Comparison of ENCODE assay signal across 16 cellular contexts in genomic region chr4:87910795-87911194, GRCh38.
A peak's percentile ranks its signal among the peaks of the same experiment; 100 is the strongest.
DNase-seq lines count a peak whose midpoint lies in the region; ATAC-seq and TF ChIP-seq lines count a peak whose summit lies in the region.
"Had no signal": no experiment of that assay in that cellular context is flagged by ENCODE, and none has a peak within 500 bp of the region (broad histone marks: within the 10 kb centered on the region; RNA-seq: fewer than 3 reads in every experiment).

No MANE protein-coding gene starts in this region.

- DNase-seq in NCI-H510A treated with DMSO at 0.1 percent for 48 hours (lab: John Stamatoyannopoulos, UW) (peak; percentile 54), NCI-H510A (lab: John Stamatoyannopoulos, UW) (no peak), WTC11 (ENCODE audit: low spot score) (no peak), left lobe of liver (ENCODE audit: low spot score) (no peak), substantia nigra (lab: John Stamatoyannopoulos, UW) (peak in 2 of 49 donors; percentile 7 to 10), HPDE6-E6E7 (ENCODE audit: extremely low spot score) (no peak), DMS79 (lab: John Stamatoyannopoulos, UW) (no peak), HCEC 1CT (no peak)
- DNase-seq: GM23248; mammary epithelial cell; NCI-H2081; stimulated activated CD4-positive, alpha-beta T cell treated with anti-CD3 and anti-CD28 coated beads, Interleukin-4, amount 100 ng/mL, for 24 hours; T-helper 9 cell; tibial artery had no signal

- no peaks in the 10 kb centered on the region for H3K9me3 Mint-ChIP-seq in WTC11

- no peak overlapping the region for H3K4me3 Mint-ChIP-seq in WTC11
- H3K4me3 Mint-ChIP-seq: activated naive CD8-positive, alpha-beta T cell had no signal

- ATAC-seq in WTC11 (peak; percentile 56), left lobe of liver (peak; percentile 50)
- ATAC-seq: A549 had no signal

- CTCF ChIA-PET in WTC11 (lab: Charles Lee) = no interaction called here

- POLR2A ChIA-PET in WTC11 (lab: Charles Lee) = no interaction called here

- H3K27me3 Mint-ChIP-seq in WTC11 (ENCODE audit: low read depth) = no peaks in the 10 kb centered on the region

- TF ChIP-seq CTCF in WTC11 (IDR thresholded peaks at IDR 0.05) = no peak

- H3K36me3 Mint-ChIP-seq in WTC11 = no peaks in the 10 kb centered on the region
- H3K36me3 Mint-ChIP-seq: activated naive CD8-positive, alpha-beta T cell had no signal

- peaks cover 51% of the 10 kb centered on the region for H3K4me1 Mint-ChIP-seq in WTC11

- peak overlapping the region; percentile 81 for H3K27ac ChIP-seq in substantia nigra (ENCODE audit: low read depth, low read length, poor library complexity, severe bottlenecking)
- H3K27ac ChIP-seq: A549, GM23248, tibial artery had no signal

- peak overlapping the region; percentile 67 for H3K27ac Mint-ChIP-seq in WTC11
- H3K27ac Mint-ChIP-seq: activated naive CD8-positive, alpha-beta T cell had no signal

TF ChIP-seq in WTC11, 78 proteins besides CTCF, POLR2A, EP300 and RAD21:
- TF ChIP-seq MAX (CRISPR knock-in tag; IDR thresholded peaks at IDR 0.05) (peak; percentile 65; the same call in 1 of the 2 replicates), USF1 (CRISPR knock-in tag; IDR thresholded peaks at IDR 0.05) (no peak)
